8 cellular contexts compared by ENCODE assay signal in the genomic region with DNA sequence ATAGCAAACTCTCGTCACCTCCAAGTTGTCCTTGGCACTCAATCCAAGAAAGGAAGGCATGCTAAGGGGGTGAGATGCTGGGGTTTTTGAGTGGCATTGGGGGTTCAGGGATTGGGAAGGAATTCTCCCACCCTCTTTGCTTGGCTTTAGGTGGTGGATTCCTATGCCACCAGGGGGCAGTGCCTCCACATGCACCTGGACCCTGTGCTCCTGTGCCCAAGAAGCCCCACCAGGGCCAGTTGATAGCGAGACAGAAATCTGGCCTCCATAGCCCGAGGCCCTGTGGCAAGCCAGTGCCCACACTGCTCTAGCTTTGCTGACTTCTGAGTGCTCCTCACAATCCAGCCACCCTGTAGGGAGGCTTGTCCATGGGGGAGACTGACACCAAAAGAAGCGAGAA. TPM values are rescaled to one million over a fixed set of nuclear protein-coding genes. Genes with fewer than 3 reads are reported as not detected.
DNase-seq lines count a peak whose midpoint lies in the region; ATAC-seq and TF ChIP-seq lines count a peak whose summit lies in the region.

No MANE protein-coding gene starts in this region.

- H3K4me3 ChIP-seq in KMS-11 (IDR thresholded peaks at IDR 0.05; ENCODE audit: insufficient read depth, low read depth, low read length) (no peak overlapping the region), breast epithelium (no peak overlapping the region), retinal pigment epithelial cell (ENCODE audit: low read length) (no peak overlapping the region)

- ATAC-seq in HG03196 (IDR thresholded peaks at IDR 0.05; ENCODE audit: unreplicated experiment) (no peak), GM19395 (IDR thresholded peaks at IDR 0.05; ENCODE audit: unreplicated experiment) (no peak), T-helper 17 cell (no peak)

- DNase-seq in stimulated activated CD4-positive, alpha-beta T cell treated with anti-CD3 and anti-CD28 coated beads, Interleukin-2, amount 100 ng/mL, for 24 hours = peak; percentile 16 to 20
- no peak for DNase-seq in stimulated activated CD4-positive, alpha-beta T cell treated with anti-CD3 and anti-CD28 coated beads, Interleukin-4, amount 100 ng/mL, for 24 hours
- no peak for DNase-seq in breast epithelium (ENCODE audit: low spot score in 2 of 2)
- no peak for DNase-seq in retinal pigment epithelial cell (ENCODE audit: low read depth)
- DNase-seq in T-helper 17 cell = no peak

- intact Hi-C loops in breast epithelium (cut with DNase I; ENCODE audit: low total_unique reads) = no loop called here

- H3K27ac ChIP-seq in KMS-11 (no peak overlapping the region), breast epithelium (no peak overlapping the region)

- no peaks in the 10 kb centered on the region for H3K79me2 ChIP-seq in KMS-11 (ENCODE audit: insufficient read depth, low read depth)

- H3K27me3 Mint-ChIP-seq in T-helper 17 cell = peaks cover 14% of the 10 kb centered on the region

- H3K9me3 ChIP-seq in breast epithelium (no peaks in the 10 kb centered on the region), T-helper 17 cell (ENCODE audit: control insufficient read depth, low read length, poor library complexity, severe bottlenecking) (no peaks in the 10 kb centered on the region)

- H3K4me1 Mint-ChIP-seq in T-helper 17 cell = no peaks in the 10 kb centered on the region

- no peaks in the 10 kb centered on the region for H3K27me3 ChIP-seq in KMS-11 (ENCODE audit: insufficient read depth, low read depth)
- H3K27me3 ChIP-seq in breast epithelium = peaks cover 0 to 29% of the 10 kb centered on the region in 2 donors

- no peaks in the 10 kb centered on the region for H4K20me1 ChIP-seq in KMS-11 (ENCODE audit: insufficient read depth)

- TF ChIP-seq POLR2A in breast epithelium (IDR thresholded peaks at IDR 0.05) = no peak

- TF ChIP-seq CTCF in KMS-11 (conservative IDR thresholded peaks at IDR 0.05; ENCODE audit: low read depth, low read length) = peak; percentile 56
- TF ChIP-seq CTCF in breast epithelium (IDR thresholded peaks at IDR 0.05) = peak in 2 of 3 donors; percentile 12 to 24
- peak; percentile 65 for TF ChIP-seq CTCF in retinal pigment epithelial cell (conservative IDR thresholded peaks at IDR 0.05; ENCODE audit: low read depth, low read length)

- H2AFZ ChIP-seq in KMS-11 (ENCODE audit: low read depth) = no peak overlapping the region

- no peak overlapping the region for H3K27ac Mint-ChIP-seq in T-helper 17 cell

- H3K4me1 ChIP-seq in KMS-11 (ENCODE audit: low read depth, poor library complexity, severe bottlenecking) = no peaks in the 10 kb centered on the region
- no peaks in the 10 kb centered on the region for H3K4me1 ChIP-seq in breast epithelium

- H3K36me3 Mint-ChIP-seq in T-helper 17 cell (ENCODE audit: low read depth) = no peaks in the 10 kb centered on the region

- no peak overlapping the region for H3K4me2 ChIP-seq in KMS-11

- H3K36me3 ChIP-seq in KMS-11 (ENCODE audit: insufficient read depth) (no peaks in the 10 kb centered on the region), breast epithelium (no peaks in the 10 kb centered on the region)

- no peak overlapping the region for H3K9ac ChIP-seq in KMS-11

- no peak overlapping the region for H3K4me3 Mint-ChIP-seq in T-helper 17 cell

RNA-seq across cellular contexts. Expression of a gene that starts 2.0 kb away (rescaled TPM):
- total RNA-seq in breast epithelium (not detected), T-helper 17 cell (not detected)

RNA-seq across cellular contexts. Expression of a gene that starts 18.6 kb away (rescaled TPM):
- total RNA-seq in breast epithelium (1 to 10 TPM; 1.3 to 2.3 (median 1.8) TPM), T-helper 17 cell (not detected)

RNA-seq across cellular contexts. Expression of a gene that starts 20.7 kb away (rescaled TPM):
- total RNA-seq in breast epithelium (not detected), T-helper 17 cell (not detected)

Comparison
In these comparisons a context has a peak if more than half of its experiments do, and no peak if none do; other contexts are left out.
1. DNase-seq: peak in stimulated activated CD4-positive, alpha-beta T cell treated with anti-CD3 and anti-CD28 coated beads, Interleukin-2, amount 100 ng/mL, for 24 hours (2 of 2); none in stimulated activated CD4-positive, alpha-beta T cell treated with anti-CD3 and anti-CD28 coated beads, Interleukin-4, amount 100 ng/mL, for 24 hours (single experiment), breast epithelium (0 of 2), retinal pigment epithelial cell (single experiment) and T-helper 17 cell (0 of 3).
2. Peak in every context shown above with its lines, with median percentiles within 50 percentile points of each other: CTCF ChIP-seq.